In the genomic region with DNA sequence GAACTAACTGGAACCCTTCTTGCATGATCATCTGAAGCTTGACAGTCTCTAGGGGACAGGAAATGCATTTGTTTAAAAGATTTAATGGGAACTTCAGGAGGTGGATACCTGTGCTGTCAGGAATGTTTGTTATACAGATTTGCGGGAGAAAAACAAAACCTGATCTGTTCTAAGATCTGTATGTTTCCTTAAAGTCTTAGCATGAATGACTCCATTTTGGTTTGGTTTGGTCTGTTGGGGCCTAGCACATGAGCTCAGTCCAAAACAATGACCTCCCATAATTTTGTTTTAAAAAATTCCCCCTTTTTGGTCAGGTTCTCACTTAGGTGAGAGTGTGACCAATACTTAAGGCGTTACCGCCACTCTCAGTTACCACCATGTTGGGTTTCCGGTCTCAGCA, we compare ENCODE assay signal across 37 cellular contexts.
"Had no signal": no experiment of that assay in that cellular context is flagged by ENCODE, and none has a peak within 500 bp of the region (broad histone marks: within the 10 kb centered on the region; RNA-seq: fewer than 3 reads in every experiment).

No MANE protein-coding gene starts in this region.

- H3K36me3 ChIP-seq: adrenal gland, brain microvascular endothelial cell, breast epithelium had no signal

- H3K4me3 Mint-ChIP-seq: activated B cell treated with CpG ODN at 0.5 μM for 24 hours; activated CD4-positive, alpha-beta memory T cell treated with anti-CD3 and anti-CD28 coated beads for 36 hours; activated CD4-positive, alpha-beta T cell treated with anti-CD3 and anti-CD28 coated beads, Interleukin-2, amount 10 ng/mL, durations not matched to agents 24 days and 14 days; activated CD8-positive, alpha-beta T cell treated with anti-CD3 and anti-CD28 coated beads for 36 hours; activated naive CD4-positive, alpha-beta T cell treated with anti-CD3 and anti-CD28 coated beads for 36 hours; activated naive CD8-positive, alpha-beta T cell treated with anti-CD3 and anti-CD28 coated beads for 36 hours; activated T-cell treated with anti-CD3 and anti-CD28 coated beads, Interleukin-2, amount 50 U/mL, for 4 hours; activated T-cell treated with anti-CD3 and anti-CD28 coated beads, Interleukin-2, amount 50 U/mL, for 72 hours; activated T-helper 1 cell treated with anti-CD3 and anti-CD28 coated beads, Interleukin-12 subunit alpha, Interleukin-12 subunit beta, Interleukin-2, Interleukin-4 antibody, amounts not matched to agents 30 ng/mL and 10 ng/mL and 1 ng/mL, durations not matched to agents 14 hours and 24 hours and 36 hours; activated T-helper 17 cell treated with anti-CD3 and anti-CD28 coated beads, Interleukin-2, amount 50 U/mL, for 72 hours; T-helper 1 cell treated with Interleukin-12 subunit alpha and Interleukin-12 subunit beta and Interleukin-4 antibody, amounts not matched to agents 30 μg/mL and 1 μg/mL, for 36 hours; T-helper 2 cell treated with Interferon-gamma antibody and Interleukin-4, amounts not matched to agents 5 μg/mL and 100 μg/mL, for 36 hours had no signal

- H3K36me3 Mint-ChIP-seq: activated CD4-positive, alpha-beta memory T cell treated with anti-CD3 and anti-CD28 coated beads for 36 hours; activated naive CD8-positive, alpha-beta T cell treated with anti-CD3 and anti-CD28 coated beads for 36 hours had no signal

- H3K27ac ChIP-seq: adrenal gland, body of pancreas, brain microvascular endothelial cell, breast epithelium, VCaP had no signal

- H3K27ac Mint-ChIP-seq: activated B cell treated with CpG ODN at 0.5 μM for 24 hours; activated CD4-positive, alpha-beta memory T cell treated with anti-CD3 and anti-CD28 coated beads for 36 hours; activated CD4-positive, alpha-beta T cell treated with anti-CD3 and anti-CD28 coated beads, Interleukin-2, amount 10 ng/mL, durations not matched to agents 24 days and 14 days; activated CD8-positive, alpha-beta T cell treated with anti-CD3 and anti-CD28 coated beads for 36 hours; activated naive CD4-positive, alpha-beta T cell treated with anti-CD3 and anti-CD28 coated beads for 36 hours; activated naive CD4-positive, alpha-beta T cell treated with anti-CD3 and anti-CD28 coated beads, Interleukin-2, amount 50 U/mL, for 72 hours; activated naive CD8-positive, alpha-beta T cell treated with anti-CD3 and anti-CD28 coated beads for 36 hours; activated T-cell treated with anti-CD3 and anti-CD28 coated beads, Interleukin-2, amount 50 U/mL, for 72 hours; activated T-helper 1 cell treated with anti-CD3 and anti-CD28 coated beads, Interleukin-12 subunit alpha, Interleukin-12 subunit beta, Interleukin-2, Interleukin-4 antibody, amounts not matched to agents 30 ng/mL and 10 ng/mL and 1 ng/mL, durations not matched to agents 14 hours and 24 hours and 36 hours; activated T-helper 17 cell treated with anti-CD3 and anti-CD28 coated beads, Interleukin-2, amount 50 U/mL, for 72 hours; T-helper 1 cell treated with Interleukin-12 subunit alpha and Interleukin-12 subunit beta and Interleukin-4 antibody, amounts not matched to agents 30 μg/mL and 1 μg/mL, for 36 hours; T-helper 2 cell treated with Interferon-gamma antibody and Interleukin-4, amounts not matched to agents 5 μg/mL and 100 μg/mL, for 36 hours had no signal

- H3K4me1 ChIP-seq: adrenal gland, breast epithelium had no signal

- H3K27me3 Mint-ChIP-seq: activated B cell treated with CpG ODN at 0.5 μM for 24 hours; activated CD8-positive, alpha-beta T cell treated with anti-CD3 and anti-CD28 coated beads for 36 hours; activated naive CD8-positive, alpha-beta T cell treated with anti-CD3 and anti-CD28 coated beads for 36 hours had no signal

- H3K9me3 ChIP-seq: body of pancreas had no signal

- DNase-seq: activated B cell treated with CpG ODN at 0.5 μM for 24 hours; activated CD4-positive, alpha-beta memory T cell treated with anti-CD3 and anti-CD28 coated beads for 36 hours; activated CD4-positive, alpha-beta T cell treated with anti-CD3 and anti-CD28 coated beads for 4 hours; activated CD4-positive, alpha-beta T cell treated with anti-CD3 and anti-CD28 coated beads, Interleukin-2, amount 10 ng/mL, durations not matched to agents 24 days and 14 days; activated CD4-positive, alpha-beta T cell treated with anti-CD3 and anti-CD28 coated beads, Interleukin-2, amount 50 U/mL, for 1 hour; activated CD4-positive, alpha-beta T cell treated with anti-CD3 and anti-CD28 coated beads, Interleukin-2, amount 50 U/mL, for 4 hours; activated CD4-positive, CD25-positive, alpha-beta regulatory T cell treated with anti-CD3 and anti-CD28 coated beads, Interleukin-2, amount 50 U/mL, for 72 hours; activated CD8-positive, alpha-beta memory T cell treated with anti-CD3 and anti-CD28 coated beads, Interleukin-2, amount 50 U/mL, for 4 hours; activated CD8-positive, alpha-beta T cell treated with anti-CD3 and anti-CD28 coated beads for 36 hours; activated effector memory CD4-positive, alpha-beta T cell treated with anti-CD3 and anti-CD28 coated beads, Interleukin-2, amount 50 U/mL, for 16 hours; activated gamma-delta T cell treated with Interleukin-2 at 50 U/mL for 16 hours; activated naive CD4-positive, alpha-beta T cell; activated naive CD4-positive, alpha-beta T cell treated with anti-CD3 and anti-CD28 coated beads for 36 hours; activated naive CD4-positive, alpha-beta T cell treated with anti-CD3 and anti-CD28 coated beads, Interleukin-2, amount 50 U/mL, for 16 hours; activated naive CD8-positive, alpha-beta T cell treated with anti-CD3 and anti-CD28 coated beads for 36 hours; activated T-cell treated with anti-CD3 and anti-CD28 coated beads for 4 hours; activated T-cell treated with anti-CD3 and anti-CD28 coated beads, Interleukin-2, amount 50 U/mL, for 1 hour; activated T-cell treated with anti-CD3 and anti-CD28 coated beads, Interleukin-2, amount 50 U/mL, for 4 hours; activated T-cell treated with anti-CD3 and anti-CD28 coated beads, Interleukin-2, amount 50 U/mL, for 72 hours; adrenal gland; amniotic stem cell; aorta; body of pancreas; brain microvascular endothelial cell; central memory CD4-positive, alpha-beta T cell; T-helper 1 cell; T-helper 2 cell; T-helper 9 cell had no signal

- H3K4me3 ChIP-seq: adrenal gland, body of pancreas, breast epithelium had no signal

- H3K9me3 Mint-ChIP-seq: activated T-helper 17 cell treated with anti-CD3 and anti-CD28 coated beads, Interleukin-2, amount 50 U/mL, for 72 hours had no signal

- H3K27me3 ChIP-seq: adrenal gland, body of pancreas, brain microvascular endothelial cell, breast epithelium had no signal

- FAIRE-seq: astrocyte, TTC549 had no signal

- H3K4me1 Mint-ChIP-seq: activated B cell treated with CpG ODN at 0.5 μM for 24 hours; activated CD4-positive, alpha-beta T cell treated with anti-CD3 and anti-CD28 coated beads, Interleukin-2, amount 10 ng/mL, durations not matched to agents 24 days and 14 days; activated naive CD8-positive, alpha-beta T cell treated with anti-CD3 and anti-CD28 coated beads for 36 hours; activated T-helper 17 cell treated with anti-CD3 and anti-CD28 coated beads, Interleukin-2, amount 50 U/mL, for 72 hours had no signal

- ATAC-seq: activated CD8-positive, alpha-beta T cell treated with anti-CD3 and anti-CD28 coated beads for 36 hours; activated naive CD4-positive, alpha-beta T cell treated with anti-CD3 and anti-CD28 coated beads, Interleukin-2, amount 50 U/mL, for 72 hours; activated T-cell treated with anti-CD3 and anti-CD28 coated beads, Interleukin-2, amount 50 U/mL, for 4 hours; activated T-cell treated with anti-CD3 and anti-CD28 coated beads, Interleukin-2, amount 50 U/mL, for 72 hours; activated T-helper 17 cell treated with anti-CD3 and anti-CD28 coated beads, Interleukin-2, amount 50 U/mL, for 72 hours; body of pancreas had no signal
